1 cellular context compared by ENCODE assay signal in the genomic region with DNA sequence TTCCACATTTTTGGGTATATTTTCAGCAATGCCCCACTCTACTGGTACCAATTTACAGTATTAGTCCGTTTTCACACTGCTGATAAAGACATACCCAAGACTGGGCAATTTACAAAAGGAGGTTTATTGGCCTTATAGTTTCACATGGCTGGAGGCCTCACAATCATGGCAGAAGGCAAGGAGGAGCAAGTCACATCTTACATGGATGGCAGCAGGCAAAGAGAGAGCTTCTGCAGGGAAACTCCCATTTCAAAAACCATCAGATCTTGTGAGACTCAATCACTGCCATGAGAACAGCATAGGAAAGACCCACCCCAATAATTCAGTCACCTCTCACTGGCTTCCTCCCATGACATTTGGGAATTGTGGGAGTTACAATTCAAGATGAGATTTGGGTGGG.
DNase-seq lines count a peak whose midpoint lies in the region; ATAC-seq, FAIRE-seq and TF ChIP-seq lines count a peak whose summit lies in the region.
"Not testable (repeated sequence)": the region's sequence is repeated elsewhere in the genome, so short reads cannot be mapped to it uniquely, and the experiment has no call there.

No MANE protein-coding gene starts in this region.

- not testable (repeated sequence) for TF ChIP-seq POLR2A in K562 (conservative IDR thresholded peaks at IDR 0.05)

- not testable (repeated sequence) for TF ChIP-seq CTCF in K562 (IDR thresholded peaks at IDR 0.05 in 2 of 3, conservative IDR thresholded peaks at IDR 0.05 in 1 of 3; ENCODE audit: insufficient read depth in 2 of 3, low read depth in 1 of 3, low read length in 3 of 3)

- H3K27me3 ChIP-seq in K562 (ENCODE audit: control insufficient read depth in 2 of 2, insufficient read depth in 2 of 2, low read length in 2 of 2), result not testable (repeated sequence)

- not testable (repeated sequence) for H3K27ac ChIP-seq in K562 (ENCODE audit: extremely low read depth, low read depth, low read length)

- not testable (repeated sequence) for TF ChIP-seq RAD21 in K562 (CRISPR knock-in tag; conservative IDR thresholded peaks at IDR 0.05 in 1 of 2, IDR thresholded peaks at IDR 0.05 in 1 of 2)

- POLR2A ChIA-PET in K562 (lab: Yijun Ruan, JAX), result not testable (repeated sequence)

- not testable (repeated sequence) for TF ChIP-seq EP300 in K562 (IDR thresholded peaks at IDR 0.05; ENCODE audit: low read length)

- not testable (repeated sequence) for BruUV-seq in K562 (replicated peaks; lab: Mats Ljungman, UMichigan)

- H3K4me2 ChIP-seq in K562 (ENCODE audit: insufficient read depth, low read length), result not testable (repeated sequence)

- H3K36me3 ChIP-seq in K562 (ENCODE audit: control insufficient read depth, insufficient read depth, low read length), result not testable (repeated sequence)

- not testable (repeated sequence) for FAIRE-seq in K562 (lab: Jason Lieb, UNC)

- not testable (repeated sequence) for H4K20me1 ChIP-seq in K562 (replicated peaks; ENCODE audit: control insufficient read depth, insufficient read depth, low read length)

- in situ Hi-C loops in K562 (cut with MboI), result not testable (repeated sequence)

- H2AFZ ChIP-seq in K562 (ENCODE audit: low read depth, low read length), result not testable (repeated sequence)

- CTCF ChIA-PET in K562 (lab: Yijun Ruan, JAX; ENCODE audit: low intra/inter-chr PET ratio), result not testable (repeated sequence)

- H3K4me1 ChIP-seq in K562 (replicated peaks in 1 of 2; ENCODE audit: control insufficient read depth in 2 of 2, insufficient read depth in 2 of 2, low read length in 2 of 2), result not testable (repeated sequence)

- not testable (repeated sequence) for DNase-seq in K562 (ENCODE audit: extremely low read depth in 1 of 4, low spot score in 3 of 4)

- intact Hi-C loops in K562 (cut with micrococcal nuclease), result not testable (repeated sequence)

- H3K79me2 ChIP-seq in K562 (ENCODE audit: control insufficient read depth, insufficient read depth, low read length), result not testable (repeated sequence)

- not testable (repeated sequence) for H3K9me3 ChIP-seq in K562 (replicated peaks; ENCODE audit: control insufficient read depth, insufficient read depth, low read depth, low read length)

- not testable (repeated sequence) for ATAC-seq in K562

- 35% methylated on average over 1 of the region's 1 CpG for WGBS in K562 (ENCODE audit: insufficient coverage, low coverage, missing lambda C conversion rate)

- not testable (repeated sequence) for H3K9me1 ChIP-seq in K562 (ENCODE audit: control insufficient read depth, insufficient read depth, low read length)

- H3K9ac ChIP-seq in K562 (ENCODE audit: insufficient read depth in 1 of 2, low read depth in 2 of 2, low read length in 2 of 2), result not testable (repeated sequence)

- H3K4me3 ChIP-seq in K562, result not testable (repeated sequence)

TF ChIP-seq in K562, 482 proteins besides CTCF, POLR2A, EP300 and RAD21:
- TF ChIP-seq ZNF431 (CRISPR knock-in tag; IDR thresholded peaks at IDR 0.05), result peak; percentile 97
